Comparison of ENCODE assay signal across 20 cellular contexts in genomic region chr1:117985239-117985638, GRCh38. TPM values are rescaled to one million over a fixed set of nuclear protein-coding genes. Genes with fewer than 3 reads are reported as not detected.
DNase-seq lines count a peak whose midpoint lies in the region; ATAC-seq, FAIRE-seq and TF ChIP-seq lines count a peak whose summit lies in the region.
"Had no signal": no experiment of that assay in that cellular context is flagged by ENCODE, and none has a peak within 500 bp of the region (broad histone marks: within the 10 kb centered on the region; RNA-seq: fewer than 3 reads in every experiment).

No MANE protein-coding gene starts in this region.

- H3K4me3 ChIP-seq in bronchial epithelial cell (ENCODE audit: low read depth, low read length) (no peak overlapping the region), fibroblast of pulmonary artery (replicated peaks; ENCODE audit: low read depth, low read length) (no peak overlapping the region)
- H3K4me3 ChIP-seq: GM12878, GM23338 had no signal

- peaks cover 2% of the 10 kb centered on the region for H3K27me3 ChIP-seq in bronchial epithelial cell (ENCODE audit: control insufficient read depth, insufficient read depth, low read length)

- DNase-seq in amniotic epithelial cell (ENCODE audit: low read depth) (peak; percentile 4), bronchial epithelial cell (ENCODE audit: low read depth) (peak; percentile 12), fibroblast of pulmonary artery (ENCODE audit: low read depth) (peak; percentile 1), T1000 (lab: John Stamatoyannopoulos, UW) (no peak)
- no peak for DNase-seq in activated T-cell treated with anti-CD3 and anti-CD28 coated beads, Interleukin-2, amount 50 U/mL, for 1 hour
- DNase-seq: C1 segment of cervical spinal cord; Caco-2; CD4-positive, CD25-positive, alpha-beta regulatory T cell; CD8-positive, alpha-beta T cell; DMS 273 treated with DMSO at 0.1 percent for 48 hours; DMS79; EL; GDM1; H9 had no signal

- no peak for FAIRE-seq in bronchial epithelial cell (lab: Jason Lieb, UNC)
- FAIRE-seq: D721Med, GM12878, GM19239 had no signal

- TF ChIP-seq CTCF in bronchial epithelial cell (IDR thresholded peaks at IDR 0.05; ENCODE audit: insufficient read depth, low read length, severe bottlenecking) (no peak), fibroblast of pulmonary artery (IDR thresholded peaks at IDR 0.05; ENCODE audit: low read length, missing control alignments) (no peak)

- ATAC-seq in HG03135 (IDR thresholded peaks at IDR 0.05; ENCODE audit: unreplicated experiment) = no peak
- ATAC-seq: CD8-positive, alpha-beta T cell; GM23338; HCT116 had no signal

- no peaks in the 10 kb centered on the region for H3K36me3 ChIP-seq in bronchial epithelial cell (ENCODE audit: control insufficient read depth, insufficient read depth, low read length)

RNA-seq across cellular contexts. Expression of gene WDR3, which starts 55.7 kb away (rescaled TPM):
- 14.5 and 38.2 TPM in 2 replicates for total RNA-seq in bronchial epithelial cell

RNA-seq across cellular contexts. Expression of gene GDAP2, which starts 55.8 kb away (rescaled TPM):
- total RNA-seq in bronchial epithelial cell = 20.8 and 26.8 TPM in 2 replicates

Comparison
In these comparisons a context has a peak if more than half of its experiments do, and no peak if none do; other contexts are left out.
1. DNase-seq: peak in amniotic epithelial cell (single experiment), bronchial epithelial cell (single experiment) and fibroblast of pulmonary artery (single experiment); none in T1000 (single experiment) and activated T-cell treated with anti-CD3 and anti-CD28 coated beads, Interleukin-2, amount 50 U/mL, for 1 hour (single experiment).